11 cellular contexts compared by ENCODE assay signal in the genomic region with DNA sequence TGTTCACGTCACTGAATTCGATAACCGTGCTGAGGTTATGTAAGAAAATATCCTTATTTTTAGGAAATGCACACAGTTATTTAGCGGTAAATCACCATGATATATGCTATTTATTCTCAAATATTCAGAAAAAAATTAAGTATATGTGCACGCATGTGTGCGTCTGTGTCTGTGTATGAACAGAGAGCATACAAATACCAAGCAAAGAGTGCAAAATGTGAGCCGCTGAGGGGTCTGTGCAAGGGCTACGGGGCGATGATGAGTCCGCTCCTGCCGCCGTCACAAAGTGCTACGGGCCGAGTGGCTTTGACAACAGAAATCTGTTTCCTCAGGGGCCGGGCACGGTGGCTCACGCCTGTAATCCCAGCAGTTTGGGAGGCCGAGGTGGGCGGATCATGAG. TPM values are rescaled to one million over a fixed set of nuclear protein-coding genes. Genes with fewer than 3 reads are reported as not detected.
"Had no signal": no experiment of that assay in that cellular context is flagged by ENCODE, and none has a peak within 500 bp of the region (broad histone marks: within the 10 kb centered on the region; RNA-seq: fewer than 3 reads in every experiment).

No MANE protein-coding gene starts in this region.

- H3K4me2 ChIP-seq: GM23338 had no signal

- H3K9me3 ChIP-seq: HAP-1 had no signal

- H2AFZ ChIP-seq: GM23248, GM23338 had no signal

- H3K27ac Mint-ChIP-seq: GM23338, H9, HFFc6 had no signal

- DNase-seq: GM23248, GOT3, H7, H9, HCEC 1CT, HFFc6 had no signal

- H3K4me3 Mint-ChIP-seq: GM23338, H9, HFFc6 had no signal

- H3K9ac ChIP-seq: GM23248 had no signal

- H3K27ac ChIP-seq: GM23248 had no signal

- H3K4me1 ChIP-seq: HAP-1 had no signal

- H3K4me1 Mint-ChIP-seq: GM23338 had no signal

- H3K4me3 ChIP-seq: GM23248, GM23338, HAP-1 had no signal

- FAIRE-seq: H1, H54 had no signal

- H3K36me3 ChIP-seq: HAP-1 had no signal

RNA-seq across cellular contexts. Expression of a gene that starts 7.4 kb away (rescaled TPM):
- total RNA-seq: GM23248, H4, HFFc6 had no signal
